30 cellular contexts compared by ENCODE assay signal in genomic region chr4:84189138-84189537, GRCh38.
DNase-seq lines count a peak whose midpoint lies in the region; FAIRE-seq and TF ChIP-seq lines count a peak whose summit lies in the region.
"Had no signal": no experiment of that assay in that cellular context is flagged by ENCODE, and none has a peak within 500 bp of the region (broad histone marks: within the 10 kb centered on the region; RNA-seq: fewer than 3 reads in every experiment).

No MANE protein-coding gene starts in this region.

- DNase-seq in medulla oblongata (ENCODE audit: extremely low spot score), result peak; percentile 8
- no peak for DNase-seq in ureter (ENCODE audit: low spot score)
- DNase-seq in D721Med (ENCODE audit: insufficient read length, low spot score), result no peak
- DNase-seq: 8988T; ACHN; AML-193; BE2C; C1 segment of cervical spinal cord; Caco-2; Calu3; CD4-positive, alpha-beta memory T cell; CD4-positive, alpha-beta T cell; CD4-positive, CD25-positive, alpha-beta regulatory T cell; CD8-positive, alpha-beta memory T cell; CD8-positive, alpha-beta T cell; COR-L47; DMS 273 treated with DMSO at 0.1 percent for 48 hours; DMS153; DMS53; DMS79; DMS79 treated with DMSO at 0.1 percent for 48 hours; DND-41; EL had no signal

- H4K20me1 ChIP-seq in neural cell (ENCODE audit: insufficient read depth), result no peaks in the 10 kb centered on the region
- H4K20me1 ChIP-seq: BLaER1; BLaER1 treated with 17β-estradiol and CSF1 and Interleukin-3, amounts not matched to agents 10 nM and 100 nM had no signal

- no peak overlapping the region for H3K4me2 ChIP-seq in neural cell (ENCODE audit: low read length)
- H3K4me2 ChIP-seq: A549, BLaER1 had no signal

- H3F3A ChIP-seq in neural cell (ENCODE audit: insufficient read depth, low read length, poor library complexity, severe bottlenecking), result no peaks in the 10 kb centered on the region

- H3K4me3 ChIP-seq in neural cell (ENCODE audit: low read length), result no peak overlapping the region
- H3K4me3 ChIP-seq: A549; BLaER1; BLaER1 treated with 17β-estradiol and CSF1 and Interleukin-3, amounts not matched to agents 10 nM and 100 nM had no signal

- no peak overlapping the region for H3K27ac ChIP-seq in neural cell (ENCODE audit: low read length)
- H3K27ac ChIP-seq: 22Rv1; A549; BLaER1; BLaER1 treated with 17β-estradiol and CSF1 and Interleukin-3, amounts not matched to agents 10 nM and 100 nM; C4-2B had no signal

- H3K9ac ChIP-seq in neural cell (ENCODE audit: low read length), result no peak overlapping the region
- H3K9ac ChIP-seq: BLaER1; BLaER1 treated with 17β-estradiol and CSF1 and Interleukin-3, amounts not matched to agents 10 nM and 100 nM had no signal

- no peak overlapping the region for H2AFZ ChIP-seq in neural cell (ENCODE audit: low read depth, low read length)

- TF ChIP-seq RAD21 in neural cell (conservative IDR thresholded peaks at IDR 0.05), result no peak

- no peak for TF ChIP-seq CTCF in neural cell (IDR thresholded peaks at IDR 0.05; ENCODE audit: poor library complexity, severe bottlenecking)
- no peak for TF ChIP-seq CTCF in D721Med (IDR thresholded peaks at IDR 0.05; ENCODE audit: insufficient read depth, missing control alignments)

- H3K9me3 ChIP-seq in neural cell (ENCODE audit: low read length), result no peaks in the 10 kb centered on the region
- H3K9me3 ChIP-seq: A549; BE2C; BLaER1; BLaER1 treated with 17β-estradiol and CSF1 and Interleukin-3, amounts not matched to agents 10 nM and 100 nM; Caco-2 had no signal

- H3K36me3 ChIP-seq in neural cell (ENCODE audit: insufficient read depth, low read length), result no peaks in the 10 kb centered on the region
- H3K36me3 ChIP-seq: BE2C; BLaER1; BLaER1 treated with 17β-estradiol and CSF1 and Interleukin-3, amounts not matched to agents 10 nM and 100 nM had no signal

- no peaks in the 10 kb centered on the region for H3K9me2 ChIP-seq in neural cell (ENCODE audit: insufficient read depth, low read length)

- no peaks in the 10 kb centered on the region for H3K79me2 ChIP-seq in neural cell (replicated peaks; ENCODE audit: insufficient read depth, low read length)

- no peaks in the 10 kb centered on the region for H3K27me3 ChIP-seq in neural cell (ENCODE audit: insufficient read depth, low read depth, low read length)
- H3K27me3 ChIP-seq: BE2C; BLaER1; BLaER1 treated with 17β-estradiol and CSF1 and Interleukin-3, amounts not matched to agents 10 nM and 100 nM had no signal

- no peak for FAIRE-seq in D721Med (lab: Jason Lieb, UNC)
- FAIRE-seq: A204.1, A549 had no signal

- TF ChIP-seq EP300 in neural cell (conservative IDR thresholded peaks at IDR 0.05; ENCODE audit: poor library complexity, severe bottlenecking), result peak; percentile 94

TF ChIP-seq in neural cell, 6 proteins besides CTCF, POLR2A, EP300 and RAD21:
- TF ChIP-seq EZH2 (IDR thresholded peaks at IDR 0.05; ENCODE audit: borderline replicate concordance, insufficient read depth, low read length, poor library complexity, severe bottlenecking) (no peak), POLR2AphosphoS5 (IDR thresholded peaks at IDR 0.05) (peak; percentile 59)
